8 cellular contexts compared by ENCODE assay signal in genomic region chr15:40108855-40109735, GRCh38. TPM values are rescaled to one million over a fixed set of nuclear protein-coding genes. Genes with fewer than 3 reads are reported as not detected.
DNase-seq lines count a peak whose midpoint lies in the region; ATAC-seq and TF ChIP-seq lines count a peak whose summit lies in the region.

A gene with protein sequence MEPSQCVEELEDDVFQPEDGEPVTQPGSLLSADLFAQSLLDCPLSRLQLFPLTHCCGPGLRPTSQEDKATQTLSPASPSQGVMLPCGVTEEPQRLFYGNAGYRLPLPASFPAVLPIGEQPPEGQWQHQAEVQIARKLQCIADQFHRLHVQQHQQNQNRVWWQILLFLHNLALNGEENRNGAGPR (minus strand): TSS chr15:40108879. CDS start chr15:40106086, 2,793 bp downstream.

- H3K27me3 ChIP-seq in colonic mucosa: no peaks in the 10 kb centered on the region

- intact Hi-C loops in colonic mucosa (cut with DNase I): loop anchor here (5.0 kb wide), 1 partner anchor 57 kb away; no protein-coding TSS in a partner anchor
- intact Hi-C loops in left colon (cut with DNase I, micrococcal nuclease): loop anchor here in 1 of 2 donors (5.0 kb wide), 1 partner anchor 62 kb away; no protein-coding TSS in a partner anchor

- no peaks in the 10 kb centered on the region for H3K9me3 ChIP-seq in colonic mucosa

- ATAC-seq in HG03439 (IDR thresholded peaks at IDR 0.05; ENCODE audit: unreplicated experiment) (peak; percentile 62), left colon (peak; percentile 72)

- DNase-seq in Ammon's horn (ENCODE audit: low spot score) (peak; percentile 96), GM19238 (ENCODE audit: insufficient read length, low spot score) (peak; percentile 96), NCI-H510A treated with DMSO at 0.1 percent for 48 hours (lab: John Stamatoyannopoulos, UW) (peak; percentile 88), colonic mucosa (peak; percentile 100), left colon (peak; percentile 100)
- peak; percentile 97 to 99 for DNase-seq in activated CD4-positive, alpha-beta T cell treated with anti-CD3 and anti-CD28 coated beads for 24 hours (ENCODE audit: low read depth in 2 of 2)
- peak; percentile 90 to 99 for DNase-seq in stimulated activated CD4-positive, alpha-beta T cell treated with anti-CD3 and anti-CD28 coated beads, Interleukin-1b, Interleukin-23, amount 100 ng/mL, for 4 hours (ENCODE audit: low read depth in 2 of 2)

- TF ChIP-seq CTCF in colonic mucosa (IDR thresholded peaks at IDR 0.05): no peak

- H3K27ac ChIP-seq in colonic mucosa: peak within 1 kb of the TSS; percentile 71

- H3K9ac ChIP-seq in colonic mucosa (ENCODE audit: low read depth in 2 of 2, low read length in 2 of 2): peak within 1 kb of the TSS; percentile 84

- peaks cover 27% of the 10 kb centered on the region for H3K4me1 ChIP-seq in colonic mucosa

- H3K4me3 ChIP-seq in colonic mucosa: peak within 1 kb of the TSS; percentile 57

- no peaks in the 10 kb centered on the region for H3K36me3 ChIP-seq in colonic mucosa

RNA-seq across cellular contexts. Expression of the gene that starts here (rescaled TPM):
- total RNA-seq in colonic mucosa (10 to 100 TPM in 1 of 2 donors, 1 to 10 TPM in 1; 5.0 to 11.6 TPM), left colon (10 to 100 TPM in 1 of 2 donors, 1 to 10 TPM in 1; 7.0 to 25.4 TPM)

Comparison
In these comparisons a context has a peak if more than half of its experiments do, and no peak if none do; other contexts are left out.
1. Peak in every context shown above with its lines: DNase-seq, ATAC-seq, H3K4me3 ChIP-seq and H3K27ac ChIP-seq.